Comparison of ENCODE assay signal across 12 cellular contexts in the genomic region with DNA sequence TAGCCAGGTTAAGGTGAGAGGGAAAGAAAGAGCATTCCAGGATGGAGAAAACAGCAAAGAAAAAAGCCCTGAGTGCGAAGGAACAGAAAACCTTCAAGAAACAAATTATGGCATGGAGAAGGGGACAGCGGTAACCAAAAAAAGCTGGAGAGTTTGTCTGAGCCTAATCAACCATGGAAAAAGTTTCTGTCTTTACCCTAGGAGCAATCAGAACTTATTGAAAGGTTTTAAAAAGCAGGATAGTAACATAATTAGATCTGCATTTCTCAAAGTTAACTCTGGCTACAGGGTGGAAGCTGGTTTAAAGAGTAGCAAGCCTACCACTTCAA. TPM values are rescaled to one million over a fixed set of nuclear protein-coding genes. Genes with fewer than 3 reads are reported as not detected.
DNase-seq lines count a peak whose midpoint lies in the region; ATAC-seq, FAIRE-seq and TF ChIP-seq lines count a peak whose summit lies in the region.
"Had no signal": no experiment of that assay in that cellular context is flagged by ENCODE, and none has a peak within 500 bp of the region (broad histone marks: within the 10 kb centered on the region; RNA-seq: fewer than 3 reads in every experiment).

No MANE protein-coding gene starts in this region.

- FAIRE-seq in GM12878 (lab: Jason Lieb, UNC) = no peak

- TSS peak; percentile 41 for BruUV-seq in GM12878 (replicated peaks; lab: Mats Ljungman, UMichigan)

- SMC1A ChIA-PET in GM12878 (lab: Charles Lee; ENCODE audit: uncharacterized antibody, unreplicated experiment) = interaction anchor here (0.6 to 9.2 kb wide), 12 partner anchors 9 to 571 kb away, joined by 3 to 284 read pairs (median 4); a partner anchor contains a TSS

- POLR2A ChIA-PET in GM12878 (lab: Charles Lee) = interaction anchor here (0.6 to 0.7 kb wide), 3 partner anchors 563 to 1452 kb away, joined by 3 to 6 read pairs (median 4); no protein-coding TSS in a partner anchor

- RAD21 ChIA-PET in GM12878 (lab: Charles Lee; ENCODE audit: unreplicated experiment) = interaction anchor here (0.7 to 10.1 kb wide), 8 partner anchors 8 to 571 kb away, joined by 3 to 313 read pairs (median 7); a partner anchor contains a TSS

- H3K27me3 ChIP-seq in GM12878 (replicated peaks in 1 of 2; ENCODE audit: control insufficient read depth in 2 of 2, insufficient read depth in 2 of 2, low read length in 1 of 2) (no peaks in the 10 kb centered on the region), neural progenitor cell (no peaks in the 10 kb centered on the region), left ventricle myocardium inferior (ENCODE audit: low read depth) (no peaks in the 10 kb centered on the region)
- H3K27me3 ChIP-seq: SJCRH30 had no signal

- H3K27ac Mint-ChIP-seq in natural killer cell (no peak overlapping the region), neural progenitor cell (no peak overlapping the region)
- no peak overlapping the region for H3K27ac Mint-ChIP-seq in natural killer cell treated with Interleukin-12 subunit alpha and Interleukin-12 subunit beta and Interleukin-15 and Interleukin-18, amount 100 ng/mL, for 72 hours

- H4K20me1 ChIP-seq in GM12878 (ENCODE audit: control insufficient read depth, insufficient read depth) (no peaks in the 10 kb centered on the region), neural progenitor cell (ENCODE audit: low read depth) (no peaks in the 10 kb centered on the region)

- H3K9me3 Mint-ChIP-seq in natural killer cell = no peaks in the 10 kb centered on the region
- H3K9me3 Mint-ChIP-seq in natural killer cell treated with Interleukin-12 subunit alpha and Interleukin-12 subunit beta and Interleukin-15 and Interleukin-18, amount 100 ng/mL, for 72 hours = no peaks in the 10 kb centered on the region
- H3K9me3 Mint-ChIP-seq in neural progenitor cell = no peaks in the 10 kb centered on the region
- H3K9me3 Mint-ChIP-seq: CD14-positive monocyte had no signal

- TF ChIP-seq RAD21 in GM12878 (IDR thresholded peaks at IDR 0.05; ENCODE audit: insufficient read depth, low read depth, low read length) = no peak

- TF ChIP-seq CTCF in natural killer cell (IDR thresholded peaks at IDR 0.05) (peak; percentile 39), GM12878 (IDR thresholded peaks at IDR 0.05 in 2 of 3, conservative IDR thresholded peaks at IDR 0.05 in 1 of 3; ENCODE audit: control insufficient read depth in 2 of 3, extremely low read depth in 1 of 3, insufficient read depth in 1 of 3, low read depth in 3 of 3, low read length in 3 of 3) (no peak), neural progenitor cell (IDR thresholded peaks at IDR 0.05) (no peak), left ventricle myocardium inferior (IDR thresholded peaks at IDR 0.05; ENCODE audit: borderline replicate concordance) (no peak)

- TF ChIP-seq POLR2A in GM12878 (IDR thresholded peaks at IDR 0.05; ENCODE audit: low read depth, low read length) = no peak

- H2AFZ ChIP-seq in GM12878 (ENCODE audit: control insufficient read depth, low read depth, low read length) (no peak overlapping the region), neural progenitor cell (replicated peaks) (no peak overlapping the region)

- ATAC-seq in natural killer cell (no peak), GM12878 (no peak)
- ATAC-seq in natural killer cell treated with Interleukin-12 subunit alpha and Interleukin-12 subunit beta and Interleukin-15 and Interleukin-18, amount 100 ng/mL, for 72 hours = no peak

- DNase-seq in natural killer cell (no peak), GM12878 (ENCODE audit: low read depth, low spot score) (no peak), neural progenitor cell (ENCODE audit: low spot score) (no peak), left ventricle myocardium inferior (no peak), germinal center (ENCODE audit: low spot score) (no peak), occipital lobe (lab: John Stamatoyannopoulos, UW) (no peak), inferior parietal cortex (ENCODE audit: extremely low spot score) (no peak)
- DNase-seq in natural killer cell treated with Interleukin-12 subunit alpha and Interleukin-12 subunit beta and Interleukin-15 and Interleukin-18, amount 100 ng/mL, for 72 hours (ENCODE audit: low spot score) = no peak

- TF ChIP-seq EP300 in GM12878 (IDR thresholded peaks at IDR 0.05; ENCODE audit: borderline replicate concordance in 1 of 2, control insufficient read depth in 1 of 2, low read depth in 2 of 2, low read length in 2 of 2) = no peak

- H3K4me3 Mint-ChIP-seq in natural killer cell (no peak overlapping the region), neural progenitor cell (peak overlapping the region; percentile 8)
- no peak overlapping the region for H3K4me3 Mint-ChIP-seq in natural killer cell treated with Interleukin-12 subunit alpha and Interleukin-12 subunit beta and Interleukin-15 and Interleukin-18, amount 100 ng/mL, for 72 hours
- H3K4me3 Mint-ChIP-seq: CD14-positive monocyte had no signal

- H3K36me3 ChIP-seq in GM12878 (ENCODE audit: control insufficient read depth in 2 of 2, insufficient read depth in 2 of 2, low read length in 1 of 2) = no peaks in the 10 kb centered on the region
- H3K36me3 ChIP-seq in neural progenitor cell = no peaks in the 10 kb centered on the region
- no peaks in the 10 kb centered on the region for H3K36me3 ChIP-seq in left ventricle myocardium inferior
- H3K36me3 ChIP-seq: SJCRH30 had no signal

- intact Hi-C loops in natural killer cell (cut with micrococcal nuclease) (loop anchor here (1.0 to 5.0 kb wide), 4 partner anchors 286 to 583 kb away; a partner anchor contains a TSS), GM12878 (cut with micrococcal nuclease; ENCODE audit: unreplicated experiment) (loop anchor here (1.0 to 5.0 kb wide), 5 partner anchors 282 to 573 kb away; no protein-coding TSS in a partner anchor), left ventricle myocardium inferior (cut with micrococcal nuclease) (loop anchor here (2.0 kb wide), 1 partner anchor 286 kb away; no protein-coding TSS in a partner anchor)

- CTCF ChIA-PET in GM12878 (lab: Yijun Ruan, JAX) = interaction anchor here (0.9 to 10.7 kb wide), 16 partner anchors 9 to 579 kb away, joined by 3 to 252 read pairs (median 8); a partner anchor contains a TSS

- H3K9me3 ChIP-seq in GM12878 (replicated peaks; ENCODE audit: control insufficient read depth, insufficient read depth, low read length) (no peaks in the 10 kb centered on the region), neural progenitor cell (ENCODE audit: low read depth) (no peaks in the 10 kb centered on the region), left ventricle myocardium inferior (replicated peaks) (no peaks in the 10 kb centered on the region)
- H3K9me3 ChIP-seq: SJCRH30 had no signal

- H3K36me3 Mint-ChIP-seq in natural killer cell = no peaks in the 10 kb centered on the region
- no peaks in the 10 kb centered on the region for H3K36me3 Mint-ChIP-seq in natural killer cell treated with Interleukin-12 subunit alpha and Interleukin-12 subunit beta and Interleukin-15 and Interleukin-18, amount 100 ng/mL, for 72 hours
- H3K36me3 Mint-ChIP-seq in neural progenitor cell = no peaks in the 10 kb centered on the region
- H3K36me3 Mint-ChIP-seq: CD14-positive monocyte had no signal

- H3K4me3 ChIP-seq in GM12878 = no peak overlapping the region
- H3K4me3 ChIP-seq in neural progenitor cell = no peak overlapping the region
- no peak overlapping the region for H3K4me3 ChIP-seq in left ventricle myocardium inferior
- H3K4me3 ChIP-seq: SJCRH30 had no signal

- H3K9ac ChIP-seq in GM12878 (ENCODE audit: control insufficient read depth, insufficient read depth, low read length) (no peak overlapping the region), neural progenitor cell (no peak overlapping the region)

- H3F3A ChIP-seq in neural progenitor cell (ENCODE audit: low read depth) = peaks cover 33% of the 10 kb centered on the region

- in situ Hi-C loops in GM12878 (cut with MboI) = loop anchor here (5.0 kb wide), 3 partner anchors 288 to 583 kb away; a partner anchor contains a TSS

- no peak overlapping the region for H3K27ac ChIP-seq in GM12878 (ENCODE audit: control insufficient read depth, insufficient read depth)
- no peak overlapping the region for H3K27ac ChIP-seq in neural progenitor cell
- no peak overlapping the region for H3K27ac ChIP-seq in left ventricle myocardium inferior (replicated peaks)
- H3K27ac ChIP-seq: SJCRH30 had no signal

- H3K4me1 ChIP-seq in GM12878 (ENCODE audit: control insufficient read depth, insufficient read depth, low read length) (peaks cover 7% of the 10 kb centered on the region), neural progenitor cell (peaks cover 35% of the 10 kb centered on the region), left ventricle myocardium inferior (peaks cover 21% of the 10 kb centered on the region)

- H3K27me3 Mint-ChIP-seq in natural killer cell (ENCODE audit: low read depth in 2 of 2) (no peaks in the 10 kb centered on the region), neural progenitor cell (ENCODE audit: insufficient read depth, low read depth) (peaks cover 4% of the 10 kb centered on the region)
- H3K27me3 Mint-ChIP-seq in natural killer cell treated with Interleukin-12 subunit alpha and Interleukin-12 subunit beta and Interleukin-15 and Interleukin-18, amount 100 ng/mL, for 72 hours = no peaks in the 10 kb centered on the region

- H3K4me2 ChIP-seq in GM12878 (ENCODE audit: control insufficient read depth, insufficient read depth) (no peak overlapping the region), neural progenitor cell (no peak overlapping the region)

- H3K4me1 Mint-ChIP-seq in natural killer cell = peaks cover 9 to 12% of the 10 kb centered on the region in 2 donors
- peaks cover 13 to 17% of the 10 kb centered on the region in 2 donors for H3K4me1 Mint-ChIP-seq in natural killer cell treated with Interleukin-12 subunit alpha and Interleukin-12 subunit beta and Interleukin-15 and Interleukin-18, amount 100 ng/mL, for 72 hours (ENCODE audit: low read depth in 2 of 2)
- peaks cover 32% of the 10 kb centered on the region for H3K4me1 Mint-ChIP-seq in neural progenitor cell

- 46% methylated on average over 2 of the region's 2 CpGs for WGBS in GM12878 (ENCODE audit: insufficient coverage, insufficient replicate concordance, low lambda C conversion rate, missing lambda C conversion rate)

- H3K79me2 ChIP-seq in GM12878 (ENCODE audit: control insufficient read depth, insufficient read depth, low read length) (peaks cover 7% of the 10 kb centered on the region), neural progenitor cell (ENCODE audit: low read depth) (no peaks in the 10 kb centered on the region)

RNA-seq across cellular contexts. Expression of a gene that starts 26.1 kb away (rescaled TPM):
- under 1 TPM in 2 of 3 donors, not detected in 1; 0.38 to 0.45 TPM for total RNA-seq in natural killer cell
- 10 to 100 TPM in 1 of 2 donors, 1 to 10 TPM in 1; 8.6 to 51.9 TPM for total RNA-seq in natural killer cell treated with Interleukin-12 subunit alpha and Interleukin-12 subunit beta and Interleukin-15 and Interleukin-18, amount 100 ng/mL, for 72 hours
- total RNA-seq in GM12878 (2013; cell fraction: nucleolus; rRNA removed) = 10.5 and 11.8 TPM in 2 replicates
- total RNA-seq in GM12878 (2014; rRNA removed) = 61.0 and 75.5 TPM in 2 replicates
- 11.5 and 14.4 TPM in 2 replicates for total RNA-seq in GM12878 (2014; rRNA removed; fragmentation: Illumina TruSeq; extraction: Trizol)
- total RNA-seq in GM12878 (2021) = 54.6 and 60.2 TPM in 2 replicates
- 4.0 TPM for polyA plus RNA-seq in GM12878 (2011; ENCODE audit: low read depth)
- 0.89 and 3.4 TPM in 2 replicates for polyA plus RNA-seq in GM12878 (2011; rRNA removed)
- polyA plus RNA-seq in GM12878 (2011; cell fraction: cytosol; rRNA removed) = 4.1 and 9.4 TPM in 2 replicates
- 10.7 and 15.0 TPM in 2 replicates for polyA plus RNA-seq in GM12878 (2011; cell fraction: nucleus; rRNA removed)
- polyA plus RNA-seq in GM12878 (2012) = 10.4 and 12.2 TPM in 2 replicates
- polyA plus RNA-seq in GM12878 (2014; fragmentation: Illumina TruSeq; extraction: Trizol) = 3.4 and 9.1 TPM in 2 replicates
- polyA plus RNA-seq in GM12878 (2014; fragmentation: Nextera tagmentation; extraction: Ambion mirVana) = 1 to 10 TPM; 1.3 to 3.6 TPM
- 49.2 and 60.4 TPM in 2 replicates for polyA plus RNA-seq in GM12878 (2014; rRNA removed)
- 10 to 100 TPM; 55.0 to 57.9 TPM for polyA plus RNA-seq in GM12878 (2016; fragmentation: Nextera tagmentation; extraction: Ambion mirVana)
- 2.0 and 4.4 TPM in 2 replicates for polyA minus RNA-seq in GM12878 (2011; rRNA and poly(A)+ RNA removed)
- polyA minus RNA-seq in GM12878 (2011; cell fraction: cytosol; rRNA and poly(A)+ RNA removed) = 4.5 and 5.7 TPM in 2 replicates
- polyA minus RNA-seq in GM12878 (2011; cell fraction: nucleus; rRNA and poly(A)+ RNA removed) = 6.6 and 13.0 TPM in 2 replicates
- 0.64 and 2.4 TPM in 2 replicates for total RNA-seq in neural progenitor cell (ENCODE audit: low replicate concordance)
- not detected for total RNA-seq in left ventricle myocardium inferior
- total RNA-seq in occipital lobe = 0.62 TPM
- total RNA-seq: A172, H4, SJCRH30 had no signal
- polyA plus RNA-seq: CD14-positive monocyte had no signal

RNA-seq across cellular contexts. Expression of a gene that starts 39.3 kb away (rescaled TPM):
- total RNA-seq in natural killer cell = 10 to 100 TPM; 23.2 to 36.8 (median 28.2) TPM
- total RNA-seq in natural killer cell treated with Interleukin-12 subunit alpha and Interleukin-12 subunit beta and Interleukin-15 and Interleukin-18, amount 100 ng/mL, for 72 hours = 10 to 100 TPM; 29.8 to 43.6 TPM
- total RNA-seq in GM12878 (2013; cell fraction: nucleolus; rRNA removed) = 10.9 and 15.9 TPM in 2 replicates
- total RNA-seq in GM12878 (2014; rRNA removed) = 33.0 TPM in 2 replicates
- total RNA-seq in GM12878 (2014; rRNA removed; fragmentation: Illumina TruSeq; extraction: Trizol) = 21.2 and 22.7 TPM in 2 replicates
- total RNA-seq in GM12878 (2021) = 22.3 and 23.2 TPM in 2 replicates
- 10.5 TPM for polyA plus RNA-seq in GM12878 (2011; ENCODE audit: low read depth)
- polyA plus RNA-seq in GM12878 (2011; rRNA removed) = 13.1 and 24.3 TPM in 2 replicates
- 32.7 and 40.1 TPM in 2 replicates for polyA plus RNA-seq in GM12878 (2011; cell fraction: cytosol; rRNA removed)
- 42.8 and 43.2 TPM in 2 replicates for polyA plus RNA-seq in GM12878 (2011; cell fraction: nucleus; rRNA removed)
- 10.9 and 14.8 TPM in 2 replicates for polyA plus RNA-seq in GM12878 (2012)
- 34.4 and 36.6 TPM in 2 replicates for polyA plus RNA-seq in GM12878 (2014; fragmentation: Illumina TruSeq; extraction: Trizol)
- 10 to 100 TPM; 33.5 to 38.0 TPM for polyA plus RNA-seq in GM12878 (2014; fragmentation: Nextera tagmentation; extraction: Ambion mirVana)
- polyA plus RNA-seq in GM12878 (2014; rRNA removed) = 30.5 and 34.9 TPM in 2 replicates
- 10 to 100 TPM; 34.6 TPM for polyA plus RNA-seq in GM12878 (2016; fragmentation: Nextera tagmentation; extraction: Ambion mirVana)
- 33.0 and 34.6 TPM in 2 replicates for polyA minus RNA-seq in GM12878 (2011; rRNA and poly(A)+ RNA removed)
- polyA minus RNA-seq in GM12878 (2011; cell fraction: cytosol; rRNA and poly(A)+ RNA removed) = 12.3 and 15.8 TPM in 2 replicates
- 24.3 and 39.1 TPM in 2 replicates for polyA minus RNA-seq in GM12878 (2011; cell fraction: nucleus; rRNA and poly(A)+ RNA removed)
- 6.1 and 10.7 TPM in 2 replicates for total RNA-seq in neural progenitor cell (ENCODE audit: low replicate concordance)
- 3.2 TPM for total RNA-seq in left ventricle myocardium inferior
- total RNA-seq in occipital lobe = 5.1 TPM

RNA-seq across cellular contexts. Expression of a gene that starts 39.6 kb away (rescaled TPM):
- 10 to 100 TPM; 44.0 to 55.6 (median 51.5) TPM for total RNA-seq in natural killer cell
- 10 to 100 TPM; 30.5 to 63.2 TPM for total RNA-seq in natural killer cell treated with Interleukin-12 subunit alpha and Interleukin-12 subunit beta and Interleukin-15 and Interleukin-18, amount 100 ng/mL, for 72 hours
- 41.4 and 50.2 TPM in 2 replicates for total RNA-seq in GM12878 (2013; cell fraction: nucleolus; rRNA removed)
- 34.3 and 34.6 TPM in 2 replicates for total RNA-seq in GM12878 (2014; rRNA removed)
- 17.5 and 20.0 TPM in 2 replicates for total RNA-seq in GM12878 (2014; rRNA removed; fragmentation: Illumina TruSeq; extraction: Trizol)
- total RNA-seq in GM12878 (2021) = 37.7 and 38.0 TPM in 2 replicates
- 18.8 TPM for polyA plus RNA-seq in GM12878 (2011; ENCODE audit: low read depth)
- polyA plus RNA-seq in GM12878 (2011; rRNA removed) = 17.5 and 25.7 TPM in 2 replicates
- polyA plus RNA-seq in GM12878 (2011; cell fraction: cytosol; rRNA removed) = 25.0 and 40.1 TPM in 2 replicates
- 148 and 169 TPM in 2 replicates for polyA plus RNA-seq in GM12878 (2011; cell fraction: nucleus; rRNA removed)
- polyA plus RNA-seq in GM12878 (2012) = 15.6 and 18.0 TPM in 2 replicates
- polyA plus RNA-seq in GM12878 (2014; fragmentation: Illumina TruSeq; extraction: Trizol) = 16.4 and 23.1 TPM in 2 replicates
- polyA plus RNA-seq in GM12878 (2014; fragmentation: Nextera tagmentation; extraction: Ambion mirVana) = 10 to 100 TPM in 1 of 2 experiments, 1 to 10 TPM in 1; 2.5 to 10.5 TPM
- polyA plus RNA-seq in GM12878 (2014; rRNA removed) = 41.5 and 42.7 TPM in 2 replicates
- polyA plus RNA-seq in GM12878 (2016; fragmentation: Nextera tagmentation; extraction: Ambion mirVana) = 10 to 100 TPM; 38.1 to 42.0 TPM
- 17.8 and 22.5 TPM in 2 replicates for polyA minus RNA-seq in GM12878 (2011; rRNA and poly(A)+ RNA removed)
- 4.5 and 10.2 TPM in 2 replicates for polyA minus RNA-seq in GM12878 (2011; cell fraction: cytosol; rRNA and poly(A)+ RNA removed)
- polyA minus RNA-seq in GM12878 (2011; cell fraction: nucleus; rRNA and poly(A)+ RNA removed) = 14.3 and 29.4 TPM in 2 replicates
- 48.2 and 89.7 TPM in 2 replicates for total RNA-seq in neural progenitor cell (ENCODE audit: low replicate concordance)
- total RNA-seq in left ventricle myocardium inferior = 8.1 TPM
- total RNA-seq in occipital lobe = 23.2 TPM
